In genomic region chr11:16738198-16738948, GRCh38 we compare ENCODE assay signal across 8 cellular contexts. TPM values are rescaled to one million over a fixed set of nuclear protein-coding genes. Genes with fewer than 3 reads are reported as not detected.
A peak's percentile ranks its signal among the peaks of the same experiment; 100 is the strongest.
DNase-seq lines count a peak whose midpoint lies in the region; ATAC-seq and TF ChIP-seq lines count a peak whose summit lies in the region.

C11orf58 (plus strand) TSS chr11:16738647; CDS start chr11:16738779, 132 bp downstream.

- H3K9ac ChIP-seq in mucosa of stomach (ENCODE audit: low read length), result peak within 1 kb of the TSS; percentile 99

- no peaks in the 10 kb centered on the region for H3K9me3 Mint-ChIP-seq in activated T-cell treated with anti-CD3 and anti-CD28 coated beads, Interleukin-2, amount 50 U/mL, for 4 hours

- H3K9me3 ChIP-seq in Panc1 (ENCODE audit: control insufficient read depth, insufficient read depth, low read depth, low read length) (no peaks in the 10 kb centered on the region), esophagus (ENCODE audit: control insufficient read depth in 2 of 2, insufficient read depth in 1 of 2, low read depth in 1 of 2, low read length in 1 of 2) (no peaks in the 10 kb centered on the region), mucosa of stomach (ENCODE audit: control insufficient read depth, low read length) (no peaks in the 10 kb centered on the region)

- H3K4me3 ChIP-seq in Panc1 (ENCODE audit: low read depth in 2 of 2, low read length in 2 of 2) (peak within 1 kb of the TSS; percentile 93 to 99), esophagus (ENCODE audit: low read depth in 1 of 2, low read length in 2 of 2) (peak within 1 kb of the TSS; percentile 70 to 80), mucosa of stomach (ENCODE audit: low read length) (peak within 1 kb of the TSS; percentile 57)

- TF ChIP-seq CTCF in Panc1 (IDR thresholded peaks at IDR 0.05), result no peak

- POLR2A ChIA-PET in Panc1 (lab: Charles Lee), result interaction anchor here (0.7 kb wide), 1 partner anchor 35 kb away, joined by 3 read pairs; no protein-coding TSS in a partner anchor

- no peak within 1 kb of the TSS for H3K4me3 Mint-ChIP-seq in activated T-cell treated with anti-CD3 and anti-CD28 coated beads, Interleukin-2, amount 50 U/mL, for 4 hours

- H3K27me3 ChIP-seq in Panc1 (ENCODE audit: control insufficient read depth, insufficient read depth, low read length) (no peaks in the 10 kb centered on the region), esophagus (ENCODE audit: control insufficient read depth in 1 of 2, insufficient read depth in 2 of 2, low read length in 2 of 2) (no peaks in the 10 kb centered on the region), mucosa of stomach (ENCODE audit: control insufficient read depth, insufficient read depth, low read length) (no peaks in the 10 kb centered on the region)

- H3K27me3 Mint-ChIP-seq in activated T-cell treated with anti-CD3 and anti-CD28 coated beads, Interleukin-2, amount 50 U/mL, for 4 hours (ENCODE audit: low read depth), result no peaks in the 10 kb centered on the region

- in situ Hi-C loops in Panc1 (cut with HindIII; ENCODE audit: low pct_unique_long_range_greater_than_20kb, low sequenced_read_pairs), result no loop called here

- CTCF ChIA-PET in Panc1 (lab: Charles Lee), result interaction anchor here (0.6 kb wide), 1 partner anchor 1041 kb away, joined by 3 read pairs; no protein-coding TSS in a partner anchor

- ATAC-seq in GM21723 (IDR thresholded peaks at IDR 0.05; ENCODE audit: unreplicated experiment) (peak; percentile 98), Panc1 (peak; percentile 99)
- peak; percentile 96 to 98 for ATAC-seq in activated T-cell treated with anti-CD3 and anti-CD28 coated beads, Interleukin-2, amount 50 U/mL, for 4 hours

- DNase-seq in DMS53 (lab: John Stamatoyannopoulos, UW) (peak; percentile 99), KG1 (lab: John Stamatoyannopoulos, UW) (peak; percentile 92), Panc1 (ENCODE audit: low read depth, low spot score) (peak; percentile 89)
- DNase-seq in activated T-cell treated with anti-CD3 and anti-CD28 coated beads, Interleukin-2, amount 50 U/mL, for 4 hours, result peak; percentile 86
- DNase-seq in stimulated activated CD8-positive, alpha-beta memory T cell treated with anti-CD3 and anti-CD28 coated beads, Interleukin-7, amount 100 ng/mL, for 1 hour (ENCODE audit: low read depth in 2 of 2), result peak; percentile 86 to 90

- H3K36me3 Mint-ChIP-seq in activated T-cell treated with anti-CD3 and anti-CD28 coated beads, Interleukin-2, amount 50 U/mL, for 4 hours (ENCODE audit: insufficient read depth), result peaks cover 13% of the 10 kb centered on the region

- H3K4me1 ChIP-seq in Panc1 (ENCODE audit: control insufficient read depth, insufficient read depth, low read length) (0 out of 2 replicates have a peak, but pooled peaks cover 3% of the 10 kb centered on the region), esophagus (ENCODE audit: control insufficient read depth in 2 of 2, insufficient read depth in 2 of 2, low read length in 1 of 2) (peaks cover 3 to 7% of the 10 kb centered on the region in 2 donors), mucosa of stomach (ENCODE audit: control insufficient read depth, insufficient read depth, low read length) (peaks cover 16% of the 10 kb centered on the region)

- H3K36me3 ChIP-seq in Panc1 (ENCODE audit: control insufficient read depth, insufficient read depth, low read length) (peaks cover 5% of the 10 kb centered on the region; the same call in 1 of the 2 replicates), esophagus (ENCODE audit: control insufficient read depth in 2 of 2, insufficient read depth in 2 of 2, low read length in 1 of 2) (no peaks in the 10 kb centered on the region), mucosa of stomach (ENCODE audit: control insufficient read depth, insufficient read depth, low read length) (no peaks in the 10 kb centered on the region)

- H3K27ac ChIP-seq in Panc1 (ENCODE audit: low read length) (peak within 1 kb of the TSS; percentile 98), esophagus (ENCODE audit: low read depth in 2 of 2, low read length in 1 of 2) (peak within 1 kb of the TSS; percentile 91 to 94)

- intact Hi-C loops in Panc1 (cut with micrococcal nuclease; ENCODE audit: unreplicated experiment), result no loop called here

- peaks cover 24% of the 10 kb centered on the region for H3K4me1 Mint-ChIP-seq in activated T-cell treated with anti-CD3 and anti-CD28 coated beads, Interleukin-2, amount 50 U/mL, for 4 hours (ENCODE audit: low read depth)

- WGBS in esophagus, 2 donors, result 1% methylated on average over 46 of the region's 46 CpGs

- BruUV-seq in Panc1 (replicated peaks; lab: Mats Ljungman, UMichigan), result no TSS peak

RNA-seq across cellular contexts. Expression of gene C11orf58, which starts in this region (rescaled TPM):
- total RNA-seq in Panc1 (2021; ENCODE audit: unreplicated experiment), result 97.6 TPM
- polyA plus RNA-seq in Panc1 (2012; ENCODE audit: insufficient read length), result 274 TPM
- 100 to 1,000 TPM; 166 to 178 (median 173) TPM for total RNA-seq in activated T-cell treated with anti-CD3 and anti-CD28 coated beads, Interleukin-2, amount 50 U/mL, for 4 hours
- 10 to 100 TPM; 45.1 to 65.4 TPM for polyA plus RNA-seq in esophagus

Comparison
In these comparisons a context has a peak if more than half of its experiments do, and no peak if none do; other contexts are left out.
1. Peak in every context shown above with its lines: DNase-seq, ATAC-seq, H3K4me3 ChIP-seq and H3K27ac ChIP-seq.